28 cellular contexts compared by ENCODE assay signal in the genomic region with DNA sequence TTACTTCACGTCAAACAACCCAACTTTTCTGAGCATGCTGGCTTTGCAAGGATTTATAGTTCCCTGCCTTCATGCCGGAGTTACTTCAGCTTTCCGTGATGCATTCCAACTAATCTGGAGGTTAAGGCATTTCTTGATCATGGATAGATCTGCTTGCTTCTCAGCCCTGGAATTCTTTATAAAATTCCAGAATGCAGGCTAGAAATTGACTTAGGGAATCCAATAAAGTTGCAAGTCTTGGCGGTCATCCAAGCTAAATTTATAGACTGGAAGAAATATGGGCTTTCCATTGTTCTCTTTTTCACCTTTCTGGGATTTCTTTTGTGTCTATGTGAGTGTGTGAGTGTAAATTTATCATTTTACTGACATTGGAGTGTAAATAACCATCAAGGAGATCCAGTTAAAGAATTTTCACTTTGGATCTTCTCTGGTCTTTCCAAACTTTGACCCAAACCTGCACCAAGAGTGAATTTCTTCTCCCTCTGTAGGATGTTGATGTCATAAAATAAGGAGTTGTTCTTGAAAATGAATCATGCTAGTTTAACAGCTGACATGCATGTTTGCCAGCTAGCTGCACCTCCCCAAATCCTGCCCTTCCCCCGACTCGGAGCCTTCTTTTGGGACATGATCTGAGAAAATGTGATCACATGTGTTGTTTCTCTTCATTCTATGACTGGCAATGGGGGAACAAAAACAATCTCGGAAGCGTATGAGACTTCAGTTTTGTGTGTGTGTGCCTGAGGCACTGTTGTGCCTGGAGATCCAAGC.
DNase-seq lines count a peak whose midpoint lies in the region; ATAC-seq, FAIRE-seq and TF ChIP-seq lines count a peak whose summit lies in the region.
"Had no signal": no experiment of that assay in that cellular context is flagged by ENCODE, and none has a peak within 500 bp of the region (broad histone marks: within the 10 kb centered on the region; RNA-seq: fewer than 3 reads in every experiment).

No MANE protein-coding gene starts in this region.

- peaks cover 25% of the 10 kb centered on the region for H3K4me1 Mint-ChIP-seq in HFFc6 (ENCODE audit: low read depth)
- H3K4me1 Mint-ChIP-seq in nephron progenitor cell, result peaks cover 34% of the 10 kb centered on the region
- H3K4me1 Mint-ChIP-seq: activated naive CD8-positive, alpha-beta T cell treated with anti-CD3 and anti-CD28 coated beads, Interleukin-2, amount 10 ng/mL, durations not matched to agents 7 days and 5 days; central memory CD8-positive, alpha-beta T cell; naive B cell had no signal

- H3K79me2 ChIP-seq in endothelial cell of umbilical vein (ENCODE audit: control insufficient read depth, insufficient read depth, low read length), result no peaks in the 10 kb centered on the region

- H3K9ac ChIP-seq in endothelial cell of umbilical vein (replicated peaks; ENCODE audit: extremely low read depth, insufficient read depth, low read length), result no peak overlapping the region

- H3K4me2 ChIP-seq in endothelial cell of umbilical vein (ENCODE audit: insufficient read depth, low read length), result no peak overlapping the region

- no peak overlapping the region for H3K27ac Mint-ChIP-seq in HFFc6
- peak overlapping the region; percentile 66 for H3K27ac Mint-ChIP-seq in nephron progenitor cell
- H3K27ac Mint-ChIP-seq: activated naive CD8-positive, alpha-beta T cell treated with anti-CD3 and anti-CD28 coated beads, Interleukin-2, amount 10 ng/mL, durations not matched to agents 7 days and 5 days; CD4-positive, alpha-beta T cell had no signal

- CTCF ChIA-PET in endothelial cell of umbilical vein (lab: Charles Lee), result no interaction called here

- H3K4me1 ChIP-seq in endothelial cell of umbilical vein (ENCODE audit: control insufficient read depth, extremely low read depth, insufficient read depth, low read length), result no peaks in the 10 kb centered on the region
- H3K4me1 ChIP-seq: upper lobe of right lung had no signal

- dilution Hi-C loops in endothelial cell of umbilical vein (cut with MboI; ENCODE audit: extremely low pct_ligation_motif_present, low sequenced_read_pairs), result no loop called here

- no peaks in the 10 kb centered on the region for H3K36me3 ChIP-seq in endothelial cell of umbilical vein (ENCODE audit: control insufficient read depth in 2 of 2, extremely low read depth in 1 of 2, insufficient read depth in 2 of 2, low read length in 2 of 2)
- H3K36me3 ChIP-seq: upper lobe of right lung had no signal

- POLR2A ChIA-PET in endothelial cell of umbilical vein (lab: Charles Lee), result no interaction called here

- H3K27me3 ChIP-seq in endothelial cell of umbilical vein (ENCODE audit: control insufficient read depth in 2 of 2, insufficient read depth in 2 of 2, low read length in 2 of 2), result no peaks in the 10 kb centered on the region
- H3K27me3 ChIP-seq: upper lobe of right lung had no signal

- H3K9me3 ChIP-seq in endothelial cell of umbilical vein (replicated peaks; ENCODE audit: control insufficient read depth, insufficient read depth, low read length), result no peaks in the 10 kb centered on the region
- H3K9me3 ChIP-seq: upper lobe of right lung had no signal

- H3K36me3 Mint-ChIP-seq in HFFc6 (ENCODE audit: low read depth), result no peaks in the 10 kb centered on the region
- H3K36me3 Mint-ChIP-seq in nephron progenitor cell (ENCODE audit: low read depth), result no peaks in the 10 kb centered on the region
- H3K36me3 Mint-ChIP-seq: activated naive CD8-positive, alpha-beta T cell treated with anti-CD3 and anti-CD28 coated beads, Interleukin-2, amount 10 ng/mL, durations not matched to agents 7 days and 5 days; naive B cell had no signal

- no peaks in the 10 kb centered on the region for H3K9me1 ChIP-seq in endothelial cell of umbilical vein (replicated peaks; ENCODE audit: control insufficient read depth, extremely low read depth, insufficient read depth, low read length)

- no peak for TF ChIP-seq POLR2A in endothelial cell of umbilical vein (IDR thresholded peaks at IDR 0.05; ENCODE audit: low read depth, low read length)

- H3K9me3 Mint-ChIP-seq in HFFc6, result no peaks in the 10 kb centered on the region
- H3K9me3 Mint-ChIP-seq in nephron progenitor cell, result no peaks in the 10 kb centered on the region
- H3K9me3 Mint-ChIP-seq: activated naive CD8-positive, alpha-beta T cell treated with anti-CD3 and anti-CD28 coated beads, Interleukin-2, amount 10 ng/mL, durations not matched to agents 7 days and 5 days; CD4-positive, alpha-beta T cell; central memory CD8-positive, alpha-beta T cell; naive B cell had no signal

- TF ChIP-seq CTCF in HFFc6 (IDR thresholded peaks at IDR 0.05), result no peak
- TF ChIP-seq CTCF in endothelial cell of umbilical vein (IDR thresholded peaks at IDR 0.05; ENCODE audit: extremely low read depth in 1 of 2, insufficient read depth in 1 of 2, low read depth in 1 of 2, low read length in 2 of 2), result no peak
- TF ChIP-seq CTCF in nephron progenitor cell (IDR thresholded peaks at IDR 0.05), result no peak

- H4K20me1 ChIP-seq in endothelial cell of umbilical vein (replicated peaks; ENCODE audit: control insufficient read depth, extremely low read depth, insufficient read depth, low read length), result no peaks in the 10 kb centered on the region

- H3K4me3 ChIP-seq in endothelial cell of umbilical vein (replicated peaks in 1 of 3; ENCODE audit: insufficient read depth in 1 of 3, low read depth in 1 of 3, low read length in 3 of 3), result no peak overlapping the region
- H3K4me3 ChIP-seq: upper lobe of right lung had no signal

- H3K4me3 Mint-ChIP-seq in HFFc6 (peak overlapping the region; percentile 25; the same call in 1 of the 2 replicates), nephron progenitor cell (no peak overlapping the region)
- H3K4me3 Mint-ChIP-seq: activated naive CD8-positive, alpha-beta T cell treated with anti-CD3 and anti-CD28 coated beads, Interleukin-2, amount 10 ng/mL, durations not matched to agents 7 days and 5 days; CD4-positive, alpha-beta T cell; central memory CD8-positive, alpha-beta T cell; naive B cell had no signal

- no peak for ATAC-seq in HG03439 (IDR thresholded peaks at IDR 0.05; ENCODE audit: unreplicated experiment)
- no peak for ATAC-seq in GM18909 (IDR thresholded peaks at IDR 0.05; ENCODE audit: poor library complexity, unreplicated experiment)
- ATAC-seq: left lobe of liver, upper lobe of right lung had no signal

- FAIRE-seq in endothelial cell of umbilical vein (lab: Jason Lieb, UNC), result no peak
- FAIRE-seq: endometrium had no signal

- intact Hi-C loops in endothelial cell of umbilical vein (cut with micrococcal nuclease), result no loop called here

- no peak overlapping the region for H2AFZ ChIP-seq in endothelial cell of umbilical vein (ENCODE audit: low read depth, low read length)

- peak; percentile 8 for DNase-seq in AG08395 (ENCODE audit: low spot score)
- DNase-seq in HFFc6, result no peak
- peak; percentile 55 for DNase-seq in endothelial cell of umbilical vein (ENCODE audit: low read depth, low spot score)
- no peak for DNase-seq in nephron progenitor cell
- no peak for DNase-seq in activated CD4-positive, alpha-beta T cell treated with anti-CD3 and anti-CD28 coated beads for 1 hour
- no peak for DNase-seq in COLO668 (lab: John Stamatoyannopoulos, UW; ENCODE audit: unreplicated experiment)
- DNase-seq: activated CD4-positive, alpha-beta T cell treated with anti-CD3 and anti-CD28 coated beads for 4 hours; activated CD8-positive, alpha-beta memory T cell treated with anti-CD3 and anti-CD28 coated beads for 24 hours; activated effector memory CD4-positive, alpha-beta T cell treated with anti-CD3 and anti-CD28 coated beads, Interleukin-2, amount 50 U/mL, for 16 hours; activated naive CD8-positive, alpha-beta T cell treated with anti-CD3 and anti-CD28 coated beads, Interleukin-2, amount 10 ng/mL, durations not matched to agents 7 days and 5 days; activated T-cell treated with anti-CD3 and anti-CD28 coated beads, Interleukin-2, amount 50 U/mL, for 1 hour; CD4-positive, alpha-beta T cell; H7; KG1; mesendoderm; MM.1S; naive B cell; NCI-H1436; NCI-H2107; NCI-H446 treated with DMSO at 0.1 percent for 48 hours; T-helper 2 cell; upper lobe of right lung had no signal

- no TSS peak for BruUV-seq in endothelial cell of umbilical vein (replicated peaks; lab: Mats Ljungman, UMichigan)

- no peaks in the 10 kb centered on the region for H3K27me3 Mint-ChIP-seq in HFFc6 (ENCODE audit: insufficient read depth)
- no peaks in the 10 kb centered on the region for H3K27me3 Mint-ChIP-seq in nephron progenitor cell (ENCODE audit: low read depth, poor library complexity)
- H3K27me3 Mint-ChIP-seq: activated naive CD8-positive, alpha-beta T cell treated with anti-CD3 and anti-CD28 coated beads, Interleukin-2, amount 10 ng/mL, durations not matched to agents 7 days and 5 days; CD4-positive, alpha-beta T cell; central memory CD8-positive, alpha-beta T cell; naive B cell had no signal

- H3K27ac ChIP-seq in endothelial cell of umbilical vein (ENCODE audit: insufficient read depth, low read depth, low read length), result no peak overlapping the region
- H3K27ac ChIP-seq: 22Rv1, upper lobe of right lung had no signal

TF ChIP-seq in endothelial cell of umbilical vein, 7 proteins besides CTCF, POLR2A, EP300 and RAD21:
- no peak for TF ChIP-seq MAX (IDR thresholded peaks at IDR 0.05; ENCODE audit: insufficient read depth, insufficient read length)
- TF ChIP-seq FOS (IDR thresholded peaks at IDR 0.05; ENCODE audit: borderline replicate concordance, insufficient read depth, low read length), result no peak
- TF ChIP-seq MYC (IDR thresholded peaks at IDR 0.05; ENCODE audit: low read depth, low read length), result no peak
- TF ChIP-seq EZH2 (IDR thresholded peaks at IDR 0.05; ENCODE audit: borderline replicate concordance, low read depth, low read length, severe bottlenecking), result no peak
- TF ChIP-seq GATA2 (IDR thresholded peaks at IDR 0.05; ENCODE audit: insufficient read depth, insufficient read length, low read depth, low read length), result no peak
- no peak for TF ChIP-seq JUN (IDR thresholded peaks at IDR 0.05; ENCODE audit: borderline replicate concordance, insufficient read depth, insufficient read length, low read depth)
- no peak for TF ChIP-seq POLR2AphosphoS5 (IDR thresholded peaks at IDR 0.05; ENCODE audit: insufficient read depth, low read depth, low read length)

Comparison
In these comparisons a context has a peak if more than half of its experiments do, and no peak if none do; other contexts are left out.
1. DNase-seq: peak in AG08395 (single experiment) and endothelial cell of umbilical vein (single experiment); none in HFFc6 (single experiment), nephron progenitor cell (single experiment), activated CD4-positive, alpha-beta T cell treated with anti-CD3 and anti-CD28 coated beads for 1 hour (single experiment) and COLO668 (single experiment).